In the genomic region with DNA sequence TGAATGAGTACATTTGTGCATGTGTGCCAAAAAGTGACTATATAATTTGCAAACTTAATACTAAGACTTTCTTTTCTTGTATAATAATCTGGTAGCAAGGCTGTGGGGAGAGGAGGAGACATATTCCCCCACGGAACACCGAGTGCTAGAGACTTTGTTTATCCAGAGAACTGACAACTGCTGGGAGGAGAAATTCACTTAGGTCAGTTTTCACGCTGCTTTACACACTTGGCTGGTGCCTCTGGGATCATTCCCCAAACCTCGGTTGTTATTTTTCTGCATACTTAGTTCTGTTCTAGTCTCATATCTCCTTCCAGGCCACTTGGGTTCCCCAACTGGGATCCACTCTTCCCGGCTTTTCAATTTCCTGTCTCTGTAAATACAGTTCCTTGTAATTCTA, we compare ENCODE assay signal across 20 cellular contexts.
"Had no signal": no experiment of that assay in that cellular context is flagged by ENCODE, and none has a peak within 500 bp of the region (broad histone marks: within the 10 kb centered on the region; RNA-seq: fewer than 3 reads in every experiment).

No MANE protein-coding gene starts in this region.

- H3K9me3 ChIP-seq: esophagus squamous epithelium, heart right ventricle, neutrophil, spleen, tibial artery had no signal

- H3K36me3 ChIP-seq: esophagus squamous epithelium, heart right ventricle, neutrophil, spleen, tibial artery had no signal

- ATAC-seq: effector memory CD8-positive, alpha-beta T cell; left colon; naive thymus-derived CD8-positive, alpha-beta T cell; stimulated activated naive CD8-positive, alpha-beta T cell treated with anti-CD3 and anti-CD28 coated beads, Interleukin-15, amount 100 ng/mL, for 72 hours had no signal

- DNase-seq: cortex of kidney; effector memory CD8-positive, alpha-beta T cell; erythroblast; esophagus squamous epithelium; foreskin melanocyte; glutamatergic neuron; heart right ventricle; hippocampal formation; left colon; mesenchymal stem cell; midbrain; naive thymus-derived CD8-positive, alpha-beta T cell; spleen; stimulated activated CD4-positive, alpha-beta T cell treated with anti-CD3 and anti-CD28 coated beads, Interleukin-4, amount 100 ng/mL, for 4 hours; stimulated activated naive CD4-positive, alpha-beta T cell; stimulated activated naive CD8-positive, alpha-beta T cell treated with anti-CD3 and anti-CD28 coated beads, Interleukin-15, amount 100 ng/mL, for 72 hours; tibial artery had no signal

- H3K27me3 ChIP-seq: esophagus squamous epithelium, neutrophil had no signal

- H3K4me1 ChIP-seq: heart right ventricle, parathyroid adenoma, spleen, tibial artery had no signal

- H3K27ac ChIP-seq: heart right ventricle, neutrophil, parathyroid adenoma, skin epidermis, spleen, tibial artery had no signal

- H3K4me3 ChIP-seq: esophagus squamous epithelium, heart right ventricle, skin epidermis, spleen, tibial artery had no signal

- H3K9ac ChIP-seq: parathyroid adenoma had no signal
